ENCODE assay signal across 8 cellular contexts in the genomic region with DNA sequence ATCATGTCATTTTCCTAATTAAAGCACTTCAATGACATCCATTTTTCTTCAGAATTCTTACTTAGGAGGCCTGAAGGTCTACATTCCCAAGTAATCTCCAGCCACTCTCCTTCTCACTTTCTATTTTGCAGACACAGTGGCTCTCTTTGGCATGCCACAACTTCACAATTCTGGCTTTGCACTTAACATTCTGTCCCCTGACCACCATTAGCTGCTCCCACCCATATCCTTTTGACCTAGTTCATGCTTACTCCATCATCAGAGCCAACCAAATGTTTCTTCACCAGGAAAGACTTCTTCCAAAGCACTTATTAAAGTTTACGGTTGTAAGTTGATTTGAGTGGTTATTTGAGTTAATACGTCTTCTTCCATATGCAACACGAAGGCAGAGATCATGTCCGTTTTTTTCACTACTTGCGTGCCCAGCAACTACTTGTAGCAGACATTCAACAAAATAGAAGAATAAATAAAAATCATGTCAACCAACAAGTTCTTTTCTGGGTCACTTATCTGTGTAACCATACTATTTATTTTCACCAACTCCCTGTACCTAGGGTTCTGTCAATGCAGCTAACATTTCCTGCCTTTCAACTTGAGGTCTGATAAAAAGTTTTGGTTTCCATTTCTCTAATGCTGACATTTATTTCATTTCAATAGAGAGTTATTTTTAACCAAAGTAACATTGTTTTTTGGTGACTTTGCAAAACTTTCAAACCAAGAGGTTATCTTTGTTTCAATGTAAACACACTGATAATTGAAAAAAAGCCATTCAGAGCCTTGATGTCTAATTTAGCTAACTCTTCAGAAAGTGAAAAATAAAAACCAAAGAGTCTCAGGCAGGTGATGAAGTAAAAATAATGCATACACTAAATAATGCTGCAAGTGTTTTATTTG. TPM values are rescaled to one million over a fixed set of nuclear protein-coding genes. Genes with fewer than 3 reads are reported as not detected.
DNase-seq lines count a peak whose midpoint lies in the region; ATAC-seq and FAIRE-seq lines count a peak whose summit lies in the region.

No MANE protein-coding gene starts in this region.

- H3K36me3 ChIP-seq in mesodermal cell (ENCODE audit: control insufficient read depth, insufficient read depth, low read length): no peaks in the 10 kb centered on the region

- 93 to 100% methylated on average over 1 to 2 of the region's 5 CpGs for WGBS in mesodermal cell (ENCODE audit: insufficient coverage in 2 of 2), 2 experiments

- H3K9me3 ChIP-seq in mesodermal cell (ENCODE audit: control insufficient read depth, low read length): no peaks in the 10 kb centered on the region

- no peaks in the 10 kb centered on the region for H3K4me1 ChIP-seq in mesodermal cell (ENCODE audit: control insufficient read depth, insufficient read depth, low read length, poor library complexity, severe bottlenecking)

- ATAC-seq in GM18519 (IDR thresholded peaks at IDR 0.05; ENCODE audit: low FRiP score, unreplicated experiment) (peak; percentile 76), GM21717 (IDR thresholded peaks at IDR 0.05; ENCODE audit: unreplicated experiment) (peak; percentile 66), HG03571 (IDR thresholded peaks at IDR 0.05; ENCODE audit: unreplicated experiment) (peak; percentile 75)

- H3K27ac ChIP-seq in mesodermal cell (ENCODE audit: low read depth, low read length, severe bottlenecking): peak overlapping the region; percentile 2

- FAIRE-seq in urothelium cell line (lab: Jason Lieb, UNC): no peak

- DNase-seq in SK-N-DZ (ENCODE audit: low spot score) (no peak), urothelium cell line (ENCODE audit: low spot score) (no peak), iPS-NIHi11 (ENCODE audit: low spot score) (no peak)
- no peak for DNase-seq in activated CD8-positive, alpha-beta memory T cell treated with anti-CD3 and anti-CD28 coated beads for 24 hours

- H3K4me3 ChIP-seq in mesodermal cell (ENCODE audit: extremely low read depth, insufficient read depth, low read length, poor library complexity, severe bottlenecking): no peak overlapping the region

RNA-seq across cellular contexts. Expression of gene TIPARP, which starts 9.9 kb away (rescaled TPM):
- 19.5 TPM for polyA plus RNA-seq in mesodermal cell (2013, experiment 1 of 2)
- 16.9 TPM for polyA plus RNA-seq in mesodermal cell (2013, experiment 2 of 2)
- polyA plus RNA-seq in SK-N-DZ (2014; cell fraction: cytosol; rRNA removed): 5.9 and 6.3 TPM in 2 replicates
- 2.7 and 3.4 TPM in 2 replicates for polyA plus RNA-seq in SK-N-DZ (2014; cell fraction: nucleus; rRNA removed)
